Comparison of ENCODE assay signal across 1 cellular context in the genomic region with DNA sequence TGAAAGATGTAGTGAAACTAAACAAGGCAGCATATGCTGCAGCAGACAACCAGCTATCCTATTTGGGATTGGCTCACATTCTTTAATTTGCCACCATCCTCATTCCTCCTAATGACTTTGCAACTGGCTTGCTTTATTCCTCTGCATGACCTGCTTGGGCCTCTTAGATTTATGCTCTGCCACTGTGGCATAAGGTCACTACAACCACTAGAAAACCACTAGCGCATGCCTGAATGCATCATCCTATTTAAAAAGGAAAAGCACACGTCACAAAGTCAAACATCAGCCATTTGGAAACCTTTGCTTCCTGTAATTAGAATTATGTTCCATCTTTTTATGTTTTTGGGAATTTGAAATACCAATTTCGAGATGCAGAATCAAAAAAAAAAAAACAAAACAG.
TF ChIP-seq lines count a peak whose summit lies in the region.

No MANE protein-coding gene starts in this region.

TF ChIP-seq in K562, 482 proteins besides CTCF, POLR2A, EP300 and RAD21 (continued from another document):
- TF ChIP-seq MGA (IDR thresholded peaks at IDR 0.05): no peak
